ENCODE assay signal across 13 cellular contexts in genomic region chr3:37934631-37935289, GRCh38. TPM values are rescaled to one million over a fixed set of nuclear protein-coding genes. Genes with fewer than 3 reads are reported as not detected.
DNase-seq lines count a peak whose midpoint lies in the region; ATAC-seq, FAIRE-seq and TF ChIP-seq lines count a peak whose summit lies in the region.
"Had no signal": no experiment of that assay in that cellular context is flagged by ENCODE, and none has a peak within 500 bp of the region (broad histone marks: within the 10 kb centered on the region; RNA-seq: fewer than 3 reads in every experiment).

No MANE protein-coding gene starts in this region.

- no peak overlapping the region for H3K9ac ChIP-seq in endothelial cell of umbilical vein (replicated peaks; ENCODE audit: extremely low read depth, insufficient read depth, low read length)

- H3K4me2 ChIP-seq in PC-9, result peak overlapping the region; percentile 62
- H3K4me2 ChIP-seq in endothelial cell of umbilical vein (ENCODE audit: insufficient read depth, low read length), result peak overlapping the region; percentile 50

- CTCF ChIA-PET in PC-9 (lab: Charles Lee) (no interaction called here), endothelial cell of umbilical vein (lab: Charles Lee) (interaction anchor here (1.0 to 5.7 kb wide), 3 partner anchors 21 to 79 kb away, joined by 4 to 38 read pairs (median 9); no protein-coding TSS in a partner anchor)

- no peaks in the 10 kb centered on the region for H3K9me2 ChIP-seq in PC-9 (ENCODE audit: insufficient read depth)

- H3K27ac ChIP-seq in PC-9 (peak overlapping the region; percentile 84), endothelial cell of umbilical vein (ENCODE audit: insufficient read depth, low read depth, low read length) (no peak overlapping the region), lower lobe of right lung (peak overlapping the region; percentile 24), transverse colon (peak overlapping the region; percentile 61 to 76 (median 68))

- WGBS in transverse colon (ENCODE audit: low coverage in 1 of 2), 2 donors, result 59 to 65% methylated on average over 8 of the region's 8 CpGs

- no peaks in the 10 kb centered on the region for H3K9me1 ChIP-seq in endothelial cell of umbilical vein (replicated peaks; ENCODE audit: control insufficient read depth, extremely low read depth, insufficient read depth, low read length)

- no peak for TF ChIP-seq POLR2A in endothelial cell of umbilical vein (IDR thresholded peaks at IDR 0.05; ENCODE audit: low read depth, low read length)
- TF ChIP-seq POLR2A in transverse colon (IDR thresholded peaks at IDR 0.05), result no peak

- H2AFZ ChIP-seq in PC-9, result no peak overlapping the region
- H2AFZ ChIP-seq in endothelial cell of umbilical vein (ENCODE audit: low read depth, low read length), result no peak overlapping the region

- intact Hi-C loops in PC-9 (cut with micrococcal nuclease; ENCODE audit: unreplicated experiment), result no loop called here
- intact Hi-C loops in endothelial cell of umbilical vein (cut with micrococcal nuclease), result loop anchor here (5.0 kb wide), 1 partner anchor 42 kb away; no protein-coding TSS in a partner anchor
- intact Hi-C loops in lower lobe of right lung (cut with DNase I), result no loop called here
- intact Hi-C loops in transverse colon (cut with DNase I; ENCODE audit: low total_unique reads), result loop anchor here (1.0 kb wide), 1 partner anchor 8 kb away; no protein-coding TSS in a partner anchor

- dilution Hi-C loops in endothelial cell of umbilical vein (cut with MboI; ENCODE audit: extremely low pct_ligation_motif_present, low sequenced_read_pairs), result no loop called here

- H3K9me3 ChIP-seq in PC-9 (ENCODE audit: insufficient read depth, low read depth), result no peaks in the 10 kb centered on the region; the same call in 1 of the 2 replicates
- no peaks in the 10 kb centered on the region for H3K9me3 ChIP-seq in endothelial cell of umbilical vein (replicated peaks; ENCODE audit: control insufficient read depth, insufficient read depth, low read length)
- H3K9me3 ChIP-seq in lower lobe of right lung, result no peaks in the 10 kb centered on the region
- no peaks in the 10 kb centered on the region for H3K9me3 ChIP-seq in transverse colon

- no peak for ATAC-seq in lower lobe of right lung
- no peak for ATAC-seq in activated CD4-positive, CD25-positive, alpha-beta regulatory T cell treated with anti-CD3 and anti-CD28 coated beads, Interleukin-2, amount 50 U/mL, for 24 hours
- ATAC-seq: activated naive CD8-positive, alpha-beta T cell treated with anti-CD3 and anti-CD28 coated beads, Interleukin-2, amount 50 U/mL, for 24 hours had no signal

- no peak for TF ChIP-seq CTCF in PC-9 (conservative IDR thresholded peaks at IDR 0.05)
- no peak for TF ChIP-seq CTCF in endothelial cell of umbilical vein (IDR thresholded peaks at IDR 0.05; ENCODE audit: extremely low read depth in 1 of 2, insufficient read depth in 1 of 2, low read depth in 1 of 2, low read length in 2 of 2)
- no peak for TF ChIP-seq CTCF in lower lobe of right lung (IDR thresholded peaks at IDR 0.05)
- TF ChIP-seq CTCF in transverse colon (IDR thresholded peaks at IDR 0.05), result no peak

- no peak for TF ChIP-seq EP300 in transverse colon (IDR thresholded peaks at IDR 0.05; ENCODE audit: low read depth)

- H3K79me2 ChIP-seq in PC-9 (ENCODE audit: low read depth) (peaks cover 83% of the 10 kb centered on the region), endothelial cell of umbilical vein (ENCODE audit: control insufficient read depth, insufficient read depth, low read length) (no peaks in the 10 kb centered on the region)

- no peak for FAIRE-seq in endothelial cell of umbilical vein (lab: Jason Lieb, UNC)

- H3K27me3 ChIP-seq in PC-9 (ENCODE audit: insufficient read depth, low read depth) (no peaks in the 10 kb centered on the region), endothelial cell of umbilical vein (ENCODE audit: control insufficient read depth in 2 of 2, insufficient read depth in 2 of 2, low read length in 2 of 2) (no peaks in the 10 kb centered on the region), lower lobe of right lung (ENCODE audit: low read depth) (no peaks in the 10 kb centered on the region), transverse colon (no peaks in the 10 kb centered on the region), H7 (ENCODE audit: control insufficient read depth, insufficient read depth, low read length) (no peaks in the 10 kb centered on the region)

- H3K4me3 ChIP-seq in PC-9 (no peak overlapping the region), endothelial cell of umbilical vein (replicated peaks in 1 of 3; ENCODE audit: insufficient read depth in 1 of 3, low read depth in 1 of 3, low read length in 3 of 3) (no peak overlapping the region), lower lobe of right lung (no peak overlapping the region), transverse colon (no peak overlapping the region), H7 (ENCODE audit: insufficient read depth, low read depth, low read length) (no peak overlapping the region)

- H3K36me3 ChIP-seq in PC-9 (ENCODE audit: low read depth), result 0 out of 2 replicates have a peak, but pooled peaks cover 5% of the 10 kb centered on the region
- no peaks in the 10 kb centered on the region for H3K36me3 ChIP-seq in endothelial cell of umbilical vein (ENCODE audit: control insufficient read depth in 2 of 2, extremely low read depth in 1 of 2, insufficient read depth in 2 of 2, low read length in 2 of 2)
- no peaks in the 10 kb centered on the region for H3K36me3 ChIP-seq in lower lobe of right lung
- no peaks in the 10 kb centered on the region for H3K36me3 ChIP-seq in transverse colon
- no peaks in the 10 kb centered on the region for H3K36me3 ChIP-seq in H7 (replicated peaks; ENCODE audit: control insufficient read depth, insufficient read depth, low read length)

- peaks cover 46% of the 10 kb centered on the region for H3K4me1 ChIP-seq in PC-9 (replicated peaks; ENCODE audit: insufficient read depth)
- peaks cover 26% of the 10 kb centered on the region for H3K4me1 ChIP-seq in endothelial cell of umbilical vein (ENCODE audit: control insufficient read depth, extremely low read depth, insufficient read depth, low read length)
- peaks cover 38% of the 10 kb centered on the region for H3K4me1 ChIP-seq in lower lobe of right lung
- peaks cover 26 to 67% (median 41%) of the 10 kb centered on the region in 4 donors for H3K4me1 ChIP-seq in transverse colon

- no peaks in the 10 kb centered on the region for H4K20me1 ChIP-seq in PC-9 (ENCODE audit: insufficient read depth)
- no peaks in the 10 kb centered on the region for H4K20me1 ChIP-seq in endothelial cell of umbilical vein (replicated peaks; ENCODE audit: control insufficient read depth, extremely low read depth, insufficient read depth, low read length)

- H3F3A ChIP-seq in PC-9 (ENCODE audit: insufficient read depth, low read depth), result peaks cover 22% of the 10 kb centered on the region

- DNase-seq in PC-9 (no peak), endothelial cell of umbilical vein (ENCODE audit: low read depth, low spot score) (no peak), lower lobe of right lung (no peak), transverse colon (no peak), H7 (no peak), germinal center (ENCODE audit: low spot score) (no peak)
- DNase-seq in activated CD4-positive, CD25-positive, alpha-beta regulatory T cell treated with anti-CD3 and anti-CD28 coated beads, Interleukin-2, amount 50 U/mL, for 72 hours, result no peak
- DNase-seq: activated naive CD8-positive, alpha-beta T cell treated with anti-CD3 and anti-CD28 coated beads, Interleukin-2, amount 50 U/mL, for 24 hours; CD4-positive, alpha-beta T cell; midbrain; NCI-H1694; NCI-H69 had no signal

- POLR2A ChIA-PET in PC-9 (lab: Charles Lee; ENCODE audit: unreplicated experiment) (interaction anchor here (0.7 kb wide), 1 partner anchor 48 kb away, joined by 3 read pairs; no protein-coding TSS in a partner anchor), endothelial cell of umbilical vein (lab: Charles Lee) (interaction anchor here (0.6 kb wide), 1 partner anchor 1050 kb away, joined by 6 read pairs; no protein-coding TSS in a partner anchor)

- BruUV-seq in PC-9 (replicated peaks; lab: Mats Ljungman, UMichigan) (no TSS peak), endothelial cell of umbilical vein (replicated peaks; lab: Mats Ljungman, UMichigan) (no TSS peak)

- in situ Hi-C loops in transverse colon (cut with MboI; ENCODE audit: low pct_ligation_motif_present in 1 of 4, low pct_unique_long_range_greater_than_20kb in 1 of 4, low sequenced_read_pairs in 3 of 4), result no loop called here

TF ChIP-seq in endothelial cell of umbilical vein, 7 proteins besides CTCF, POLR2A, EP300 and RAD21:
- no peak for TF ChIP-seq GATA2 (IDR thresholded peaks at IDR 0.05; ENCODE audit: insufficient read depth, insufficient read length, low read depth, low read length)
- TF ChIP-seq JUN (IDR thresholded peaks at IDR 0.05; ENCODE audit: borderline replicate concordance, insufficient read depth, insufficient read length, low read depth), result no peak
- TF ChIP-seq MYC (IDR thresholded peaks at IDR 0.05; ENCODE audit: low read depth, low read length), result no peak
- TF ChIP-seq POLR2AphosphoS5 (IDR thresholded peaks at IDR 0.05; ENCODE audit: insufficient read depth, low read depth, low read length), result no peak
- no peak for TF ChIP-seq EZH2 (IDR thresholded peaks at IDR 0.05; ENCODE audit: borderline replicate concordance, low read depth, low read length, severe bottlenecking)
- TF ChIP-seq FOS (IDR thresholded peaks at IDR 0.05; ENCODE audit: borderline replicate concordance, insufficient read depth, low read length), result no peak
- no peak for TF ChIP-seq MAX (IDR thresholded peaks at IDR 0.05; ENCODE audit: insufficient read depth, insufficient read length)

RNA-seq across cellular contexts. Expression of gene VILL, which starts 55.8 kb away (rescaled TPM):
- total RNA-seq in PC-9 (2021), result 14.1 and 14.7 TPM in 2 replicates
- 6.9 and 9.0 TPM in 2 replicates for total RNA-seq in endothelial cell of umbilical vein
- polyA plus RNA-seq in endothelial cell of umbilical vein, result 10.0 and 11.6 TPM in 2 replicates
- polyA plus RNA-seq in endothelial cell of umbilical vein (2011; cell fraction: cytosol; rRNA removed), result 6.5 and 8.1 TPM in 2 replicates
- 27.6 and 33.0 TPM in 2 replicates for polyA plus RNA-seq in endothelial cell of umbilical vein (2011; cell fraction: nucleus; rRNA removed)
- polyA plus RNA-seq in endothelial cell of umbilical vein (2012), result 4.2 and 4.6 TPM in 2 replicates
- polyA minus RNA-seq in endothelial cell of umbilical vein, result 14.5 and 20.7 TPM in 2 replicates
- not detected for polyA minus RNA-seq in endothelial cell of umbilical vein (2011; cell fraction: cytosol; rRNA and poly(A)+ RNA removed)
- polyA minus RNA-seq in endothelial cell of umbilical vein (2011; cell fraction: nucleus; rRNA and poly(A)+ RNA removed), result 11.3 and 13.0 TPM in 2 replicates
- total RNA-seq in lower lobe of right lung, result 12.5 TPM
- 100 to 1,000 TPM; 112 to 214 (median 172) TPM for total RNA-seq in transverse colon
- total RNA-seq in H7 (2014; rRNA removed; shearing (Covaris generic)), result 5.0 and 5.3 TPM in 2 replicates

Comparison
In these comparisons a context has a peak if more than half of its experiments do, and no peak if none do; other contexts are left out.
1. intact Hi-C loops: an anchor here in endothelial cell of umbilical vein (5.0 kb wide) and transverse colon (1.0 kb wide); none called in PC-9 and lower lobe of right lung.